Comparison of ENCODE assay signal across 1 cellular context in genomic region chr9:33765411-33765810, GRCh38.
TF ChIP-seq lines count a peak whose summit lies in the region.

No MANE protein-coding gene starts in this region.

TF ChIP-seq in K562, 482 proteins besides CTCF, POLR2A, EP300 and RAD21:
- TF ChIP-seq, protein P1, sequence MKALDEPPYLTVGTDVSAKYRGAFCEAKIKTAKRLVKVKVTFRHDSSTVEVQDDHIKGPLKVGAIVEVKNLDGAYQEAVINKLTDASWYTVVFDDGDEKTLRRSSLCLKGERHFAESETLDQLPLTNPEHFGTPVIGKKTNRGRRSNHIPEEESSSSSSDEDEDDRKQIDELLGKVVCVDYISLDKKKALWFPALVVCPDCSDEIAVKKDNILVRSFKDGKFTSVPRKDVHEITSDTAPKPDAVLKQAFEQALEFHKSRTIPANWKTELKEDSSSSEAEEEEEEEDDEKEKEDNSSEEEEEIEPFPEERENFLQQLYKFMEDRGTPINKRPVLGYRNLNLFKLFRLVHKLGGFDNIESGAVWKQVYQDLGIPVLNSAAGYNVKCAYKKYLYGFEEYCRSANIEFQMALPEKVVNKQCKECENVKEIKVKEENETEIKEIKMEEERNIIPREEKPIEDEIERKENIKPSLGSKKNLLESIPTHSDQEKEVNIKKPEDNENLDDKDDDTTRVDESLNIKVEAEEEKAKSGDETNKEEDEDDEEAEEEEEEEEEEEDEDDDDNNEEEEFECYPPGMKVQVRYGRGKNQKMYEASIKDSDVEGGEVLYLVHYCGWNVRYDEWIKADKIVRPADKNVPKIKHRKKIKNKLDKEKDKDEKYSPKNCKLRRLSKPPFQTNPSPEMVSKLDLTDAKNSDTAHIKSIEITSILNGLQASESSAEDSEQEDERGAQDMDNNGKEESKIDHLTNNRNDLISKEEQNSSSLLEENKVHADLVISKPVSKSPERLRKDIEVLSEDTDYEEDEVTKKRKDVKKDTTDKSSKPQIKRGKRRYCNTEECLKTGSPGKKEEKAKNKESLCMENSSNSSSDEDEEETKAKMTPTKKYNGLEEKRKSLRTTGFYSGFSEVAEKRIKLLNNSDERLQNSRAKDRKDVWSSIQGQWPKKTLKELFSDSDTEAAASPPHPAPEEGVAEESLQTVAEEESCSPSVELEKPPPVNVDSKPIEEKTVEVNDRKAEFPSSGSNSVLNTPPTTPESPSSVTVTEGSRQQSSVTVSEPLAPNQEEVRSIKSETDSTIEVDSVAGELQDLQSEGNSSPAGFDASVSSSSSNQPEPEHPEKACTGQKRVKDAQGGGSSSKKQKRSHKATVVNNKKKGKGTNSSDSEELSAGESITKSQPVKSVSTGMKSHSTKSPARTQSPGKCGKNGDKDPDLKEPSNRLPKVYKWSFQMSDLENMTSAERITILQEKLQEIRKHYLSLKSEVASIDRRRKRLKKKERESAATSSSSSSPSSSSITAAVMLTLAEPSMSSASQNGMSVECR (CRISPR knock-in tag; IDR thresholded peaks at IDR 0.05): no peak
- TF ChIP-seq JUND (IDR thresholded peaks at IDR 0.05; ENCODE audit: borderline replicate concordance, low read depth, low read length) (peak; percentile 14; the same call in 1 of the 2 replicates), JUND (tag; IDR thresholded peaks at IDR 0.05; ENCODE audit: borderline replicate concordance, low read depth, low read length) (0 out of 3 replicates have a peak, but pooled peaks have one; percentile 22), ATF3 (IDR thresholded peaks at IDR 0.05) (peak; percentile 63), ATF3 (CRISPR knock-in tag; conservative IDR thresholded peaks at IDR 0.05) (no peak), FOSL1 (tag; conservative IDR thresholded peaks at IDR 0.05) (peak; percentile 72), PHB (CRISPR knock-in tag; IDR thresholded peaks at IDR 0.05) (no peak)
- TF ChIP-seq, protein P2, sequence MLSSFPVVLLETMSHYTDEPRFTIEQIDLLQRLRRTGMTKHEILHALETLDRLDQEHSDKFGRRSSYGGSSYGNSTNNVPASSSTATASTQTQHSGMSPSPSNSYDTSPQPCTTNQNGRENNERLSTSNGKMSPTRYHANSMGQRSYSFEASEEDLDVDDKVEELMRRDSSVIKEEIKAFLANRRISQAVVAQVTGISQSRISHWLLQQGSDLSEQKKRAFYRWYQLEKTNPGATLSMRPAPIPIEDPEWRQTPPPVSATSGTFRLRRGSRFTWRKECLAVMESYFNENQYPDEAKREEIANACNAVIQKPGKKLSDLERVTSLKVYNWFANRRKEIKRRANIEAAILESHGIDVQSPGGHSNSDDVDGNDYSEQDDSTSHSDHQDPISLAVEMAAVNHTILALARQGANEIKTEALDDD (IDR thresholded peaks at IDR 0.05): peak; percentile 84
